Comparison of ENCODE assay signal across 11 cellular contexts in the genomic region with DNA sequence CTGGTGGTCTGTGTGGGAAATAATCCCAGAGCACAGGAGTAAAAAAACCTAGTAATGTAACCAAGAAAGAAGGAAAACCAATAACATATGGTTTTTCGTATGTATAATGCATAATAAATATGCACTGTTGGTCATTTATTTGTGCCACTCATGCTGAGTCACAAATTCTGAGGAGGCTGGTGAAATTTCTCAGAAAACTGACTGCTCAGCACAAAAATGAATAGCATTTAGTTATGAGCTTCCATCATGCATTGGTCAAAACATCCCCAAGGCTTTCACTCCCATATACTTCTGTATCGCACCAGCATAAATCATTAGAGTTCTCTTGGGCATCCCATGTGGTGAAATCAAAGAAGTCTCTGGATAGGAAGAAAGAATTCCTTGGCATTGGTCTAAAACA.
"Had no signal": no experiment of that assay in that cellular context is flagged by ENCODE, and none has a peak within 500 bp of the region (broad histone marks: within the 10 kb centered on the region; RNA-seq: fewer than 3 reads in every experiment).

No MANE protein-coding gene starts in this region.

- H3K4me1 ChIP-seq: HAP-1 had no signal

- H3K4me2 ChIP-seq: GM23338 had no signal

- H3K4me3 ChIP-seq: GM23248, GM23338, HAP-1 had no signal

- H3K9ac ChIP-seq: GM23248 had no signal

- H3K36me3 ChIP-seq: HAP-1 had no signal

- FAIRE-seq: H1, H54 had no signal

- H3K27ac ChIP-seq: GM23248 had no signal

- ATAC-seq: GM23338, HCT116 had no signal

- H2AFZ ChIP-seq: GM23248, GM23338 had no signal

- DNase-seq: GM23248, GOT3, H7, H9, HCEC 1CT, HFFc6 had no signal
